ENCODE assay signal across 4 cellular contexts in genomic region chr7:147674705-147675104, GRCh38.
TF ChIP-seq lines count a peak whose summit lies in the region.

No MANE protein-coding gene starts in this region.

TF ChIP-seq in SK-N-SH, 30 proteins besides CTCF, POLR2A, EP300 and RAD21 (continued from another document and continues in another):
- no peak for TF ChIP-seq JUND (IDR thresholded peaks at IDR 0.05)
- no peak for TF ChIP-seq USF1 (IDR thresholded peaks at IDR 0.05; ENCODE audit: borderline replicate concordance, low read depth)
- no peak for TF ChIP-seq USF2 (IDR thresholded peaks at IDR 0.05; ENCODE audit: borderline replicate concordance, low read depth, low read length)
- no peak for TF ChIP-seq IRF3 (IDR thresholded peaks at IDR 0.05; ENCODE audit: low read depth, low read length)
- TF ChIP-seq FOSL2 (IDR thresholded peaks at IDR 0.05; ENCODE audit: borderline replicate concordance, low read depth): no peak
- TF ChIP-seq RCOR1 (IDR thresholded peaks at IDR 0.05; ENCODE audit: low read length): no peak
- TF ChIP-seq SIN3A (IDR thresholded peaks at IDR 0.05; ENCODE audit: borderline replicate concordance, low read depth, low read length): no peak
- TF ChIP-seq POLR2AphosphoS5 (IDR thresholded peaks at IDR 0.05; ENCODE audit: low read depth, low read length): no peak
- no peak for TF ChIP-seq EZH2phosphoT487 (IDR thresholded peaks at IDR 0.05; ENCODE audit: borderline replicate concordance, low read depth)
- no peak for TF ChIP-seq RFX5 (IDR thresholded peaks at IDR 0.05; ENCODE audit: low read length)
- TF ChIP-seq GABPA (IDR thresholded peaks at IDR 0.05; ENCODE audit: low read depth): no peak
- TF ChIP-seq SMC3 (IDR thresholded peaks at IDR 0.05; ENCODE audit: low read depth, low read length): no peak
- no peak for TF ChIP-seq TEAD4 (IDR thresholded peaks at IDR 0.05; ENCODE audit: borderline replicate concordance, insufficient read depth)
- TF ChIP-seq TCF12 (IDR thresholded peaks at IDR 0.05): no peak
- TF ChIP-seq YY1 (IDR thresholded peaks at IDR 0.05; ENCODE audit: low read depth): no peak
- no peak for TF ChIP-seq ELF1 (IDR thresholded peaks at IDR 0.05)
- TF ChIP-seq FOXM1 (IDR thresholded peaks at IDR 0.05; ENCODE audit: low read depth): no peak

TF ChIP-seq in SK-N-SH treated with all-trans-retinoic acid at 6 μM for 48 hours, 23 proteins besides CTCF, POLR2A, EP300 and RAD21 (continued from another document):
- TF ChIP-seq ZNF565 (CRISPR knock-in tag; conservative IDR thresholded peaks at IDR 0.05; ENCODE audit: low read depth) (no peak), PATZ1 (CRISPR knock-in tag; IDR thresholded peaks at IDR 0.05; ENCODE audit: borderline replicate concordance) (no peak), ZFP30 (CRISPR knock-in tag; IDR thresholded peaks at IDR 0.05) (no peak), CSDC2 (CRISPR knock-in tag; IDR thresholded peaks at IDR 0.05) (no peak), ZNF8 (CRISPR knock-in tag; IDR thresholded peaks at IDR 0.05) (no peak), SNAI2 (CRISPR knock-in tag; IDR thresholded peaks at IDR 0.05) (no peak), ZNF70 (CRISPR knock-in tag; IDR thresholded peaks at IDR 0.05) (no peak), PPARA (CRISPR knock-in tag; IDR thresholded peaks at IDR 0.05; ENCODE audit: borderline replicate concordance) (no peak), OSR1 (CRISPR knock-in tag; IDR thresholded peaks at IDR 0.05) (no peak), TCF4 (CRISPR knock-in tag; IDR thresholded peaks at IDR 0.05; ENCODE audit: borderline replicate concordance) (no peak), ZC3H10 (CRISPR knock-in tag; IDR thresholded peaks at IDR 0.05) (no peak), ESRRG (CRISPR knock-in tag; IDR thresholded peaks at IDR 0.05) (no peak), CREB5 (CRISPR knock-in tag; IDR thresholded peaks at IDR 0.05; ENCODE audit: low read depth) (no peak), CSRNP3 (CRISPR knock-in tag; IDR thresholded peaks at IDR 0.05) (no peak)

TF ChIP-seq in A549, 52 proteins besides CTCF, POLR2A, EP300 and RAD21 (continued from another document):
- TF ChIP-seq MAFK (IDR thresholded peaks at IDR 0.05; ENCODE audit: partially characterized antibody): peak; percentile 89

TF ChIP-seq in K562, 482 proteins besides CTCF, POLR2A, EP300 and RAD21 (continued from another document):
- peak; percentile 94 for TF ChIP-seq ZNF316 (IDR thresholded peaks at IDR 0.05)
- peak; percentile 83 for TF ChIP-seq MAFG (tag; conservative IDR thresholded peaks at IDR 0.05)
- no peak for TF ChIP-seq SMAD1 (IDR thresholded peaks at IDR 0.05; ENCODE audit: low read depth, low read length, partially characterized antibody)
- no peak for TF ChIP-seq HMG20B (CRISPR knock-in tag; IDR thresholded peaks at IDR 0.05)
- peak; percentile 86 for TF ChIP-seq MAFK (IDR thresholded peaks at IDR 0.05; ENCODE audit: low read length)
- TF ChIP-seq ZC3H4 (CRISPR knock-in tag; IDR thresholded peaks at IDR 0.05; ENCODE audit: borderline replicate concordance): no peak
- no peak for TF ChIP-seq MYNN (IDR thresholded peaks at IDR 0.05)
- TF ChIP-seq MYNN (CRISPR knock-in tag; IDR thresholded peaks at IDR 0.05): no peak
- TF ChIP-seq C11orf30 (IDR thresholded peaks at IDR 0.05; ENCODE audit: low read depth): peak; percentile 74
- TF ChIP-seq MAFF (IDR thresholded peaks at IDR 0.05; ENCODE audit: low read length): peak; percentile 84
- no peak for TF ChIP-seq RCOR1 (IDR thresholded peaks at IDR 0.05; ENCODE audit: borderline replicate concordance in 1 of 2, low read depth in 2 of 2, low read length in 2 of 2)
- no peak for TF ChIP-seq STAT6 (CRISPR knock-in tag; IDR thresholded peaks at IDR 0.05)
- TF ChIP-seq ETV1 (tag; conservative IDR thresholded peaks at IDR 0.05; ENCODE audit: low read depth): no peak
- no peak for TF ChIP-seq HDAC1 (IDR thresholded peaks at IDR 0.05)
